1 cellular context compared by ENCODE assay signal in genomic region chr2:38690499-38691420, GRCh38.
A peak's percentile ranks its signal among the peaks of the same experiment; 100 is the strongest.
TF ChIP-seq lines count a peak whose summit lies in the region.

No MANE protein-coding gene starts in this region.

TF ChIP-seq in SK-N-SH, 30 proteins besides CTCF, POLR2A, EP300 and RAD21 (continued from another document):
- TF ChIP-seq SMC3 (IDR thresholded peaks at IDR 0.05; ENCODE audit: low read depth, low read length), result no peak
- TF ChIP-seq TCF12 (IDR thresholded peaks at IDR 0.05), result peak; percentile 95
- peak; percentile 78 for TF ChIP-seq NFIC (IDR thresholded peaks at IDR 0.05; ENCODE audit: borderline replicate concordance)
- no peak for TF ChIP-seq CHD2 (IDR thresholded peaks at IDR 0.05; ENCODE audit: low read length, partially characterized antibody)
- peak; percentile 82; the same call in 1 of the 2 replicates for TF ChIP-seq POLR2AphosphoS5 (IDR thresholded peaks at IDR 0.05; ENCODE audit: low read depth, low read length)
- no peak for TF ChIP-seq EZH2phosphoT487 (IDR thresholded peaks at IDR 0.05; ENCODE audit: borderline replicate concordance, low read depth)
- TF ChIP-seq ELF1 (IDR thresholded peaks at IDR 0.05), result no peak
- TF ChIP-seq MAX (IDR thresholded peaks at IDR 0.05; ENCODE audit: low read depth), result 0 out of 2 replicates have a peak, but pooled peaks have one; percentile 43
- no peak for TF ChIP-seq ZBTB33 (IDR thresholded peaks at IDR 0.05; ENCODE audit: borderline replicate concordance, low read depth)
- no peak for TF ChIP-seq FOXJ3 (CRISPR knock-in tag; IDR thresholded peaks at IDR 0.05)
- TF ChIP-seq NRF1 (IDR thresholded peaks at IDR 0.05; ENCODE audit: low read depth, low read length), result no peak
- 0 out of 2 replicates have a peak, but pooled peaks have one; percentile 37 for TF ChIP-seq FOXM1 (IDR thresholded peaks at IDR 0.05; ENCODE audit: low read depth)
- TF ChIP-seq RXRA (IDR thresholded peaks at IDR 0.05; ENCODE audit: borderline replicate concordance, low read depth), result peak; percentile 73
- peak; percentile 70 for TF ChIP-seq PBX3 (IDR thresholded peaks at IDR 0.05)
